In the genomic region with DNA sequence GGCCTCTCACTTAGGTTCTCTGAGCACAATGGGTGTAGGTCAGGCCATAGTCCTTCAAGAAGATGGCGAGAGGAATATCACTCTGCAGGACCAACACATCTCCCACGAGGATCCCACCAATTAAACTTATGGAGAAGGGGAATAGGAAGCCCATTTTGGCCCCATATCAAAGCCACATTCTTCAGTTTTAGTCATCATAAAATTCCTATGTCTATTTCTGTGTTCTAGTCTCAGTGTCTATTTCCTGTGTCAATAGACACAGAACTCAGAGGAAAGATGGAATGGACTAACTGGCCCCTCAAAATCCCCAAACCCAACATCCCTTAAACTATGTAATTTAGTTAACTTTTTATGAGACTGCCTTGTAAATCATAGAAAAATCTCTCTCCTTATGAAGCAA, we compare ENCODE assay signal across 28 cellular contexts.
DNase-seq lines count a peak whose midpoint lies in the region; ATAC-seq and TF ChIP-seq lines count a peak whose summit lies in the region.
"Had no signal": no experiment of that assay in that cellular context is flagged by ENCODE, and none has a peak within 500 bp of the region (broad histone marks: within the 10 kb centered on the region; RNA-seq: fewer than 3 reads in every experiment).

No MANE protein-coding gene starts in this region.

- DNase-seq in AG10803 (ENCODE audit: low read depth) (peak; percentile 23), HS-27A (ENCODE audit: low read depth) (peak; percentile 9), cardiac fibroblast (ENCODE audit: low read depth in 2 of 2) (peak; percentile 52 to 82), lung microvascular endothelial cell (ENCODE audit: low read depth in 2 of 2) (peak; percentile 58 to 70), mucosa of gallbladder (ENCODE audit: low spot score) (no peak), tibial nerve (ENCODE audit: low spot score in 2 of 2) (no peak)
- no peak for DNase-seq in activated CD8-positive, alpha-beta memory T cell treated with anti-CD3 and anti-CD28 coated beads, Interleukin-2, amount 10 ng/mL, durations not matched to agents 7 days and 5 days
- DNase-seq in activated CD4-positive, alpha-beta T cell treated with anti-CD3 and anti-CD28 coated beads, Interleukin-2, amount 10 ng/mL, durations not matched to agents 7 days and 5 days = no peak
- DNase-seq: aorta; CD4-positive, alpha-beta memory T cell; effector memory CD8-positive, alpha-beta T cell; esophagus squamous epithelium; glutamatergic neuron; GM23248; Kasumi-1; left cardiac atrium; NCI-H187; NCI-H748 treated with DMSO at 0.1 percent for 48 hours; PC-9; posterior cingulate gyrus; SIG-M5; stimulated activated CD8-positive, alpha-beta memory T cell treated with anti-CD3 and anti-CD28 coated beads, Interleukin-4, amount 100 ng/mL, for 48 hours; T-helper 1 cell; upper lobe of right lung had no signal

- TF ChIP-seq CTCF in AG10803 (conservative IDR thresholded peaks at IDR 0.05; ENCODE audit: low read length) (no peak), cardiac fibroblast (IDR thresholded peaks at IDR 0.05; ENCODE audit: low read depth, low read length) (no peak), tibial nerve (IDR thresholded peaks at IDR 0.05) (no peak)

- TF ChIP-seq POLR2A in tibial nerve (IDR thresholded peaks at IDR 0.05) = no peak

- H3K27ac Mint-ChIP-seq in activated CD8-positive, alpha-beta memory T cell treated with anti-CD3 and anti-CD28 coated beads, Interleukin-2, amount 10 ng/mL, durations not matched to agents 7 days and 5 days = no peak overlapping the region
- H3K27ac Mint-ChIP-seq in activated CD4-positive, alpha-beta T cell treated with anti-CD3 and anti-CD28 coated beads, Interleukin-2, amount 10 ng/mL, durations not matched to agents 7 days and 5 days = no peak overlapping the region
- H3K27ac Mint-ChIP-seq: activated naive CD4-positive, alpha-beta T cell treated with anti-CD3 and anti-CD28 coated beads, Interleukin-2, amount 50 U/mL, for 72 hours; activated T-helper 1 cell treated with anti-CD3 and anti-CD28 coated beads, Interleukin-12 subunit alpha, Interleukin-12 subunit beta, Interleukin-2, Interleukin-4 antibody, amounts not matched to agents 30 ng/mL and 10 ng/mL and 1 ng/mL, durations not matched to agents 14 hours and 24 hours and 36 hours; CD4-positive, alpha-beta memory T cell; effector memory CD8-positive, alpha-beta T cell; natural killer cell treated with Interleukin-12 subunit alpha and Interleukin-12 subunit beta and Interleukin-15 and Interleukin-18, amount 100 ng/mL, for 72 hours had no signal

- peaks cover 6% of the 10 kb centered on the region for H3K27me3 Mint-ChIP-seq in activated CD8-positive, alpha-beta memory T cell treated with anti-CD3 and anti-CD28 coated beads, Interleukin-2, amount 10 ng/mL, durations not matched to agents 7 days and 5 days
- H3K27me3 Mint-ChIP-seq in activated CD4-positive, alpha-beta T cell treated with anti-CD3 and anti-CD28 coated beads, Interleukin-2, amount 10 ng/mL, durations not matched to agents 7 days and 5 days = no peaks in the 10 kb centered on the region

- no peak overlapping the region for H3K27ac ChIP-seq in tibial nerve
- H3K27ac ChIP-seq: esophagus squamous epithelium, GM23248, PC-9, upper lobe of right lung had no signal

- H3K4me1 Mint-ChIP-seq in activated CD8-positive, alpha-beta memory T cell treated with anti-CD3 and anti-CD28 coated beads, Interleukin-2, amount 10 ng/mL, durations not matched to agents 7 days and 5 days = peaks cover 10% of the 10 kb centered on the region
- H3K4me1 Mint-ChIP-seq in activated CD4-positive, alpha-beta T cell treated with anti-CD3 and anti-CD28 coated beads, Interleukin-2, amount 10 ng/mL, durations not matched to agents 7 days and 5 days = peaks cover 9% of the 10 kb centered on the region

- TF ChIP-seq EP300 in tibial nerve (IDR thresholded peaks at IDR 0.05) = no peak

- H3K9me3 Mint-ChIP-seq in activated CD8-positive, alpha-beta memory T cell treated with anti-CD3 and anti-CD28 coated beads, Interleukin-2, amount 10 ng/mL, durations not matched to agents 7 days and 5 days (ENCODE audit: low read depth) = no peaks in the 10 kb centered on the region
- H3K9me3 Mint-ChIP-seq in activated CD4-positive, alpha-beta T cell treated with anti-CD3 and anti-CD28 coated beads, Interleukin-2, amount 10 ng/mL, durations not matched to agents 7 days and 5 days = no peaks in the 10 kb centered on the region
- H3K9me3 Mint-ChIP-seq: activated naive CD4-positive, alpha-beta T cell treated with anti-CD3 and anti-CD28 coated beads, Interleukin-2, amount 50 U/mL, for 72 hours; activated T-helper 1 cell treated with anti-CD3 and anti-CD28 coated beads, Interleukin-12 subunit alpha, Interleukin-12 subunit beta, Interleukin-2, Interleukin-4 antibody, amounts not matched to agents 30 ng/mL and 10 ng/mL and 1 ng/mL, durations not matched to agents 14 hours and 24 hours and 36 hours; CD4-positive, alpha-beta memory T cell; natural killer cell treated with Interleukin-12 subunit alpha and Interleukin-12 subunit beta and Interleukin-15 and Interleukin-18, amount 100 ng/mL, for 72 hours had no signal

- CTCF ChIA-PET in activated CD8-positive, alpha-beta memory T cell treated with anti-CD3 and anti-CD28 coated beads, Interleukin-2, amount 10 ng/mL, durations not matched to agents 7 days and 5 days (lab: Charles Lee) = no interaction called here
- CTCF ChIA-PET in activated CD4-positive, alpha-beta T cell treated with anti-CD3 and anti-CD28 coated beads, Interleukin-2, amount 10 ng/mL, durations not matched to agents 7 days and 5 days (lab: Charles Lee) = no interaction called here

- POLR2A ChIA-PET in activated CD4-positive, alpha-beta T cell treated with anti-CD3 and anti-CD28 coated beads, Interleukin-2, amount 10 ng/mL, durations not matched to agents 7 days and 5 days (lab: Charles Lee) = no interaction called here

- no peaks in the 10 kb centered on the region for H3K36me3 Mint-ChIP-seq in activated CD8-positive, alpha-beta memory T cell treated with anti-CD3 and anti-CD28 coated beads, Interleukin-2, amount 10 ng/mL, durations not matched to agents 7 days and 5 days
- no peaks in the 10 kb centered on the region for H3K36me3 Mint-ChIP-seq in activated CD4-positive, alpha-beta T cell treated with anti-CD3 and anti-CD28 coated beads, Interleukin-2, amount 10 ng/mL, durations not matched to agents 7 days and 5 days (ENCODE audit: low read depth)
- H3K36me3 Mint-ChIP-seq: activated naive CD4-positive, alpha-beta T cell treated with anti-CD3 and anti-CD28 coated beads, Interleukin-2, amount 50 U/mL, for 72 hours; CD4-positive, alpha-beta memory T cell; natural killer cell treated with Interleukin-12 subunit alpha and Interleukin-12 subunit beta and Interleukin-15 and Interleukin-18, amount 100 ng/mL, for 72 hours had no signal

- H3K4me3 Mint-ChIP-seq in activated CD8-positive, alpha-beta memory T cell treated with anti-CD3 and anti-CD28 coated beads, Interleukin-2, amount 10 ng/mL, durations not matched to agents 7 days and 5 days = no peak overlapping the region
- H3K4me3 Mint-ChIP-seq in activated CD4-positive, alpha-beta T cell treated with anti-CD3 and anti-CD28 coated beads, Interleukin-2, amount 10 ng/mL, durations not matched to agents 7 days and 5 days = no peak overlapping the region
- H3K4me3 Mint-ChIP-seq: activated T-helper 1 cell treated with anti-CD3 and anti-CD28 coated beads, Interleukin-12 subunit alpha, Interleukin-12 subunit beta, Interleukin-2, Interleukin-4 antibody, amounts not matched to agents 30 ng/mL and 10 ng/mL and 1 ng/mL, durations not matched to agents 14 hours and 24 hours and 36 hours; CD4-positive, alpha-beta memory T cell; effector memory CD8-positive, alpha-beta T cell; natural killer cell treated with Interleukin-12 subunit alpha and Interleukin-12 subunit beta and Interleukin-15 and Interleukin-18, amount 100 ng/mL, for 72 hours had no signal

- H3K36me3 ChIP-seq in tibial nerve = no peaks in the 10 kb centered on the region
- H3K36me3 ChIP-seq: esophagus squamous epithelium, upper lobe of right lung had no signal

- peaks cover 0 to 18% (median 3%) of the 10 kb centered on the region in 4 donors for H3K4me1 ChIP-seq in tibial nerve

- no peaks in the 10 kb centered on the region for H3K27me3 ChIP-seq in tibial nerve
- H3K27me3 ChIP-seq: esophagus squamous epithelium, upper lobe of right lung had no signal

- H3K4me3 ChIP-seq in AG10803 (ENCODE audit: low read length) (no peak overlapping the region), cardiac fibroblast (replicated peaks in 1 of 2; ENCODE audit: low read depth in 2 of 2, low read length in 2 of 2) (no peak overlapping the region), tibial nerve (no peak overlapping the region)
- H3K4me3 ChIP-seq: esophagus squamous epithelium, GM23248, PC-9, upper lobe of right lung had no signal

- no peak for ATAC-seq in activated CD8-positive, alpha-beta memory T cell treated with anti-CD3 and anti-CD28 coated beads, Interleukin-2, amount 10 ng/mL, durations not matched to agents 7 days and 5 days
- ATAC-seq: activated naive CD4-positive, alpha-beta T cell treated with anti-CD3 and anti-CD28 coated beads, Interleukin-2, amount 50 U/mL, for 72 hours; effector memory CD8-positive, alpha-beta T cell; left cardiac atrium; natural killer cell treated with Interleukin-12 subunit alpha and Interleukin-12 subunit beta and Interleukin-15 and Interleukin-18, amount 100 ng/mL, for 72 hours; sciatic nerve; upper lobe of right lung had no signal

- 56 to 60% methylated on average over 2 of the region's 2 CpGs for WGBS in tibial nerve, 2 donors

- no peaks in the 10 kb centered on the region for H3K9me3 ChIP-seq in tibial nerve
- H3K9me3 ChIP-seq: esophagus squamous epithelium, upper lobe of right lung had no signal

Comparison
In these comparisons a context has a peak if more than half of its experiments do, and no peak if none do; other contexts are left out.
1. DNase-seq: peak in AG10803 (single experiment), HS-27A (single experiment), cardiac fibroblast (2 of 2) and lung microvascular endothelial cell (2 of 2); none in mucosa of gallbladder (single experiment), tibial nerve (0 of 2), activated CD8-positive, alpha-beta memory T cell treated with anti-CD3 and anti-CD28 coated beads, Interleukin-2, amount 10 ng/mL, durations not matched to agents 7 days and 5 days (single experiment) and activated CD4-positive, alpha-beta T cell treated with anti-CD3 and anti-CD28 coated beads, Interleukin-2, amount 10 ng/mL, durations not matched to agents 7 days and 5 days (single experiment).